10 cellular contexts compared by ENCODE assay signal in the genomic region with DNA sequence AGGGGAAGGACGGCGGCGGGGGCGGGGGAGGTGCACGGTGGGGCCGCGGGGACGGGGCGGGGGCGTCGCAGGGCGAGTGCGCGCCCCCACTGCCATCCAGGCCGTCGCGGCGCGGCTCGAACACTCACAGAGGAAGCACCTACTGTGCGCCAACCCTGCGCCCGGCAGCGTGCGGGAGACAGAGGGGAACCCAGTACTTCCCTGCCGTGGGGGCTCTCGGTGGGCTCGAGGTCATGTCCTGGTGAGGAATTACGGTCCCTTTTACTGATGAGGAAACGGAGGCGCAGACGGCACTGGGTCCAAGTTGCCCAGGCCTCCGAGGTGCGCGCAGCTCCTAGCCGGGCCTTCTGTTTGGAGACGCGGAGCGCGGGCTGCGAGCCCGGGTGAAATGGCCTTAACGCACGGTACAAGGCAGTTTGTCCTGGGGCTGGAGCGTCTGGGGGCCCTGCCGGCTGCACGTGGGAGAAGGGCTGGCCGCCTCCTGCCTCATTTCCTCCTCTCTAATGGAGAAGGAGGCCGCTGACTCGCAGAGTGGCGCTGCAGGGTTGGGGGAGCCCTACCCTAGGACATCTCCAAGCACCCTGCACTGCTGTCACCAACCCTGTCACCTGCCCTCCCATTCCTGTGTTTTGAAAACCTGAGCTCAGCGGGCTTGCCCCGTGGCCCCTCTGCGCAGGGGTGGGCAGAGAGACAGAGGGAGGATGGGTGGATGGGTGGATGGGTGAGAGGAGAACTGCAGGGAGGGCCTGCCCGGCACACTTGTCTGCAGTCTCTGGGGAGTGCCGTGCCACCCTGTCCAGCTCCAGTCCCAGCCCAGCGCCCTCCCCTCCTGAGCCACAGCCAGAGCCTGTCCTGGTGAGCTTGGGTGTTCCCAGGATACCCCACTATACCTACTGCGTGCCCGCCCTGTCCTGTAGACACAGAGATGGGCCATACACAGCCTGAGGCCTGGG.
DNase-seq lines count a peak whose midpoint lies in the region; TF ChIP-seq lines count a peak whose summit lies in the region.
"Had no signal": no experiment of that assay in that cellular context is flagged by ENCODE, and none has a peak within 500 bp of the region (broad histone marks: within the 10 kb centered on the region; RNA-seq: fewer than 3 reads in every experiment).

No MANE protein-coding gene starts in this region.

- H4K20me1 ChIP-seq in MM.1S (ENCODE audit: insufficient read depth, low read length), result no peaks in the 10 kb centered on the region

- H3K79me2 ChIP-seq in MM.1S (ENCODE audit: low read length), result no peaks in the 10 kb centered on the region

- DNase-seq in activated effector memory CD4-positive, alpha-beta T cell treated with anti-CD3 and anti-CD28 coated beads, Interleukin-2, amount 50 U/mL, for 16 hours, result peak; percentile 51
- DNase-seq in activated effector memory CD4-positive, alpha-beta T cell treated with Interleukin-2 at 50 U/mL for 16 hours, result no peak
- peak; percentile 3 for DNase-seq in WERI-Rb-1
- peak; percentile 57 for DNase-seq in sigmoid colon
- DNase-seq in SIG-M5 treated with dmso at 0.1 percent for 504 hours (lab: John Stamatoyannopoulos, UW; ENCODE audit: unreplicated experiment), result no peak
- DNase-seq in MM.1S, result no peak
- DNase-seq in NCI-H2081 treated with DMSO at 0.1 percent for 48 hours (lab: John Stamatoyannopoulos, UW), result no peak
- DNase-seq: activated CD8-positive, alpha-beta memory T cell treated with anti-CD3 and anti-CD28 coated beads, Interleukin-2, amount 50 U/mL, for 48 hours; gastrocnemius medialis had no signal

- no peak for TF ChIP-seq CTCF in WERI-Rb-1 (IDR thresholded peaks at IDR 0.05; ENCODE audit: low read depth, low read length)
- no peak for TF ChIP-seq CTCF in sigmoid colon (IDR thresholded peaks at IDR 0.05)
- TF ChIP-seq CTCF in MM.1S (IDR thresholded peaks at IDR 0.05; ENCODE audit: low read length), result no peak

- no peak for TF ChIP-seq EP300 in sigmoid colon (IDR thresholded peaks at IDR 0.05)

- WGBS in sigmoid colon, 2 donors, result 13 to 18% methylated on average over 59 of the region's 59 CpGs

- no peaks in the 10 kb centered on the region for H3K9me2 ChIP-seq in MM.1S (replicated peaks; ENCODE audit: insufficient read depth, low read length)

- H3K9me3 ChIP-seq in WERI-Rb-1 (ENCODE audit: severe bottlenecking) (peaks cover 8% of the 10 kb centered on the region), iPS-18a (ENCODE audit: control insufficient read depth, low read depth, low read length) (no peaks in the 10 kb centered on the region), sigmoid colon (no peaks in the 10 kb centered on the region), MM.1S (replicated peaks; ENCODE audit: insufficient read depth, low read length) (no peaks in the 10 kb centered on the region)
- H3K9me3 ChIP-seq: gastrocnemius medialis had no signal

- no peaks in the 10 kb centered on the region for H3K27me3 ChIP-seq in WERI-Rb-1 (ENCODE audit: insufficient read depth, low read depth, severe bottlenecking)
- peaks cover 29% of the 10 kb centered on the region for H3K27me3 ChIP-seq in iPS-18a (ENCODE audit: control insufficient read depth, insufficient read depth, low read length)
- peaks cover 13 to 70% (median 51%) of the 10 kb centered on the region in 3 donors for H3K27me3 ChIP-seq in sigmoid colon
- peaks cover 94% of the 10 kb centered on the region for H3K27me3 ChIP-seq in MM.1S (replicated peaks; ENCODE audit: insufficient read depth, low read length)

- no peak overlapping the region for H3K4me3 ChIP-seq in WERI-Rb-1 (ENCODE audit: low read depth, low read length)
- H3K4me3 ChIP-seq in iPS-18a (ENCODE audit: low read length), result peak overlapping the region; percentile 48
- no peak overlapping the region for H3K4me3 ChIP-seq in sigmoid colon
- no peak overlapping the region for H3K4me3 ChIP-seq in MM.1S (ENCODE audit: low read length)
- H3K4me3 ChIP-seq: gastrocnemius medialis had no signal

- intact Hi-C loops in sigmoid colon (cut with DNase I), result no loop called here

- H3K4me1 ChIP-seq in iPS-18a (ENCODE audit: control insufficient read depth, low read depth, low read length) (peaks cover 7% of the 10 kb centered on the region), sigmoid colon (peaks cover 0 to 5% (median 0%) of the 10 kb centered on the region in 4 donors), MM.1S (ENCODE audit: low read length) (peaks cover 21% of the 10 kb centered on the region)
- H3K4me1 ChIP-seq: gastrocnemius medialis had no signal

- H3K4me2 ChIP-seq in MM.1S (ENCODE audit: low read depth, low read length), result no peak overlapping the region

- H2AFZ ChIP-seq in MM.1S (ENCODE audit: low read length), result no peak overlapping the region

- no peaks in the 10 kb centered on the region for H3F3A ChIP-seq in MM.1S (ENCODE audit: insufficient read depth, low read length)

- H3K9ac ChIP-seq in iPS-18a (ENCODE audit: low read length) (no peak overlapping the region), MM.1S (ENCODE audit: low read length) (no peak overlapping the region)

- H3K36me3 ChIP-seq in WERI-Rb-1 (no peaks in the 10 kb centered on the region), iPS-18a (ENCODE audit: control insufficient read depth, low read depth, low read length) (no peaks in the 10 kb centered on the region), sigmoid colon (no peaks in the 10 kb centered on the region), MM.1S (replicated peaks; ENCODE audit: insufficient read depth, low read length) (no peaks in the 10 kb centered on the region)
- H3K36me3 ChIP-seq: gastrocnemius medialis had no signal

- H3K27ac ChIP-seq in WERI-Rb-1 (no peak overlapping the region), iPS-18a (ENCODE audit: low read length) (no peak overlapping the region), sigmoid colon (no peak overlapping the region), MM.1S (ENCODE audit: low read length) (no peak overlapping the region)
- H3K27ac ChIP-seq: gastrocnemius medialis had no signal

- no peak for TF ChIP-seq POLR2A in sigmoid colon (IDR thresholded peaks at IDR 0.05)

Comparison
In these comparisons a context has a peak if more than half of its experiments do, and no peak if none do; other contexts are left out.
1. DNase-seq: peak in activated effector memory CD4-positive, alpha-beta T cell treated with anti-CD3 and anti-CD28 coated beads, Interleukin-2, amount 50 U/mL, for 16 hours (single experiment), WERI-Rb-1 (single experiment) and sigmoid colon (single experiment); none in activated effector memory CD4-positive, alpha-beta T cell treated with Interleukin-2 at 50 U/mL for 16 hours (single experiment), SIG-M5 treated with dmso at 0.1 percent for 504 hours (single experiment), MM.1S (single experiment) and NCI-H2081 treated with DMSO at 0.1 percent for 48 hours (single experiment).